Comparison of ENCODE assay signal across 22 cellular contexts in the genomic region with DNA sequence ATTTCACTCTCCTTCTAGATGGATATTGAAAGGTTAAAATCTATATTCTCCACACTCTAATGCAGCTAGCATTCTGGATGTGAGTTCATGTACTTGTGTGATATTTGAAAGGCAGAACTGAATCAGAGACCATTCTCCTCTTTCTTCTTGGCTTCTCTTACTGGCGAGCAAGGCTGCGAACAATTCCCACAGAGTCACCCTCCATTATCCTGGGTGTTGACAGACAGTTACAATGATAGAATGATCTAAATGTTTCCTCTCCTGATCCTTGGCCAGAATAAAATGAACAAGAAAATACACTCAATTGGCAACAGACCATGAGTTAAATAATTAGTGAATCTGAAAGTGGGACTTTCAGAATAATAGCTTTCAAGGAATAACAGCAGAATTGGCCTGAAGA.
DNase-seq lines count a peak whose midpoint lies in the region; ATAC-seq and TF ChIP-seq lines count a peak whose summit lies in the region.
"Had no signal": no experiment of that assay in that cellular context is flagged by ENCODE, and none has a peak within 500 bp of the region (broad histone marks: within the 10 kb centered on the region; RNA-seq: fewer than 3 reads in every experiment).

No MANE protein-coding gene starts in this region.

- ATAC-seq in SK-N-SH treated with all-trans-retinoic acid at 6 μM for 48 hours: no peak
- peak; percentile 73 to 80 for ATAC-seq in left cardiac atrium
- ATAC-seq in HG03108 (IDR thresholded peaks at IDR 0.05; ENCODE audit: unreplicated experiment): no peak

- in situ Hi-C loops in brain microvascular endothelial cell (cut with HindIII; ENCODE audit: low pct_ligation_motif_present, low sequenced_read_pairs): no loop called here

- intact Hi-C loops in left cardiac atrium (cut with DNase I): loop anchor here in 1 of 2 donors (2.0 to 10.0 kb wide), 4 partner anchors 93 to 721 kb away; a partner anchor contains a TSS

- peaks cover 0 to under 1% (median 0%) of the 10 kb centered on the region in 5 experiments for H3K9me3 Mint-ChIP-seq in brain
- H3K9me3 Mint-ChIP-seq in activated naive CD4-positive, alpha-beta T cell treated with anti-CD3 and anti-CD28 coated beads, Interleukin-2, amount 10 ng/mL, durations not matched to agents 7 days and 5 days: no peaks in the 10 kb centered on the region
- H3K9me3 Mint-ChIP-seq: CD8-positive, alpha-beta memory T cell; HFFc6 had no signal

- no peak overlapping the region for H3K9ac ChIP-seq in SK-N-SH

- H3K79me2 ChIP-seq in SK-N-SH (ENCODE audit: insufficient read depth): no peaks in the 10 kb centered on the region

- no peak overlapping the region for H3K4me3 Mint-ChIP-seq in brain
- no peak overlapping the region for H3K4me3 Mint-ChIP-seq in activated naive CD4-positive, alpha-beta T cell treated with anti-CD3 and anti-CD28 coated beads, Interleukin-2, amount 10 ng/mL, durations not matched to agents 7 days and 5 days
- H3K4me3 Mint-ChIP-seq: CD14-positive monocyte; CD8-positive, alpha-beta memory T cell; HFFc6 had no signal

- H3K27me3 Mint-ChIP-seq in brain: peaks cover 5% of the 10 kb centered on the region
- H3K27me3 Mint-ChIP-seq in activated naive CD4-positive, alpha-beta T cell treated with anti-CD3 and anti-CD28 coated beads, Interleukin-2, amount 10 ng/mL, durations not matched to agents 7 days and 5 days: peaks cover 12% of the 10 kb centered on the region

- H3K27ac Mint-ChIP-seq in brain: peak overlapping the region in 4 of 5 experiments; percentile 42 to 91 (median 60)
- no peak overlapping the region for H3K27ac Mint-ChIP-seq in activated naive CD4-positive, alpha-beta T cell treated with anti-CD3 and anti-CD28 coated beads, Interleukin-2, amount 10 ng/mL, durations not matched to agents 7 days and 5 days
- H3K27ac Mint-ChIP-seq: CD8-positive, alpha-beta memory T cell; HFFc6 had no signal

- no peaks in the 10 kb centered on the region for H3K4me1 ChIP-seq in SK-N-SH (ENCODE audit: control insufficient read depth in 1 of 2, insufficient read depth in 2 of 2, low read depth in 1 of 2, low read length in 1 of 2)
- H3K4me1 ChIP-seq: BE2C had no signal

- no peak for TF ChIP-seq EP300 in SK-N-SH (IDR thresholded peaks at IDR 0.05; ENCODE audit: borderline replicate concordance in 1 of 2, low read depth in 1 of 2, low read length in 1 of 2)

- CTCF ChIA-PET in SK-N-SH (lab: Yijun Ruan, JAX): interaction anchor here (0.6 to 1.6 kb wide), 3 partner anchors 10 to 588 kb away, joined by 3 to 8 read pairs (median 3); no protein-coding TSS in a partner anchor
- CTCF ChIA-PET in activated naive CD4-positive, alpha-beta T cell treated with anti-CD3 and anti-CD28 coated beads, Interleukin-2, amount 10 ng/mL, durations not matched to agents 7 days and 5 days (lab: Charles Lee): no interaction called here

- no peaks in the 10 kb centered on the region for H3K9me3 ChIP-seq in SK-N-SH
- H3K9me3 ChIP-seq: BE2C, HAP-1, MG63, SJSA1 had no signal

- no peak overlapping the region for H3K4me3 ChIP-seq in SK-N-SH (ENCODE audit: low read depth in 2 of 2, low read length in 1 of 2)
- H3K4me3 ChIP-seq in skeletal muscle cell (ENCODE audit: low read depth, low read length): no peak overlapping the region
- no peak overlapping the region for H3K4me3 ChIP-seq in brain microvascular endothelial cell (ENCODE audit: low read depth, low read length)
- H3K4me3 ChIP-seq: HAP-1, MG63, SJSA1 had no signal

- H3K36me3 Mint-ChIP-seq in brain: no peaks in the 10 kb centered on the region
- H3K36me3 Mint-ChIP-seq in activated naive CD4-positive, alpha-beta T cell treated with anti-CD3 and anti-CD28 coated beads, Interleukin-2, amount 10 ng/mL, durations not matched to agents 7 days and 5 days: no peaks in the 10 kb centered on the region
- H3K36me3 Mint-ChIP-seq: CD14-positive monocyte; CD8-positive, alpha-beta memory T cell had no signal

- H4K20me1 ChIP-seq in SK-N-SH (ENCODE audit: insufficient read depth): no peaks in the 10 kb centered on the region

- TF ChIP-seq RAD21 in SK-N-SH (IDR thresholded peaks at IDR 0.05; ENCODE audit: low read length): no peak

- H3K27ac ChIP-seq in SK-N-SH (ENCODE audit: low read depth in 2 of 2, low read length in 1 of 2) (no peak overlapping the region), brain microvascular endothelial cell (no peak overlapping the region)
- H3K27ac ChIP-seq: SJSA1 had no signal

- H3K36me3 ChIP-seq in SK-N-SH (replicated peaks in 1 of 2; ENCODE audit: control insufficient read depth in 1 of 2, insufficient read depth in 2 of 2, low read length in 1 of 2): no peaks in the 10 kb centered on the region
- no peaks in the 10 kb centered on the region for H3K36me3 ChIP-seq in brain microvascular endothelial cell (replicated peaks)
- H3K36me3 ChIP-seq: BE2C, HAP-1, MG63, SJSA1 had no signal

- H2AFZ ChIP-seq in SK-N-SH (ENCODE audit: low read depth): peak overlapping the region; percentile 32; the same call in 1 of the 2 replicates

- TF ChIP-seq CTCF in SK-N-SH (IDR thresholded peaks at IDR 0.05): no peak
- TF ChIP-seq CTCF in brain (conservative IDR thresholded peaks at IDR 0.05): no peak
- no peak for TF ChIP-seq CTCF in brain microvascular endothelial cell (IDR thresholded peaks at IDR 0.05; ENCODE audit: low read depth, low read length, missing control alignments)

- DNase-seq in SK-N-SH: no peak
- DNase-seq in left cardiac atrium: no peak
- DNase-seq in skeletal muscle cell (ENCODE audit: low read depth): peak; percentile 41
- DNase-seq in activated naive CD4-positive, alpha-beta T cell treated with anti-CD3 and anti-CD28 coated beads, Interleukin-2, amount 10 ng/mL, durations not matched to agents 7 days and 5 days: no peak
- no peak for DNase-seq in brain microvascular endothelial cell
- DNase-seq: 8988T; ACHN; BE2C; CD8-positive, alpha-beta memory T cell; DMS 273 treated with DMSO at 0.1 percent for 48 hours; DMS79; GOT3; HFFc6; MG63; NCI-H2081; PC-3 had no signal

- H3K4me1 Mint-ChIP-seq in brain: peaks cover 14% of the 10 kb centered on the region
- no peaks in the 10 kb centered on the region for H3K4me1 Mint-ChIP-seq in activated naive CD4-positive, alpha-beta T cell treated with anti-CD3 and anti-CD28 coated beads, Interleukin-2, amount 10 ng/mL, durations not matched to agents 7 days and 5 days
- H3K4me1 Mint-ChIP-seq: CD8-positive, alpha-beta memory T cell had no signal

- POLR2A ChIA-PET in SK-N-SH (lab: Yijun Ruan, JAX): no interaction called here

- H3K9me2 ChIP-seq in SK-N-SH: no peaks in the 10 kb centered on the region

- no peaks in the 10 kb centered on the region for H3F3A ChIP-seq in SK-N-SH (replicated peaks; ENCODE audit: insufficient read depth)

- 95% methylated on average over 2 of the region's 2 CpGs for WGBS in SK-N-SH (ENCODE audit: low lambda C conversion rate)

- H3K27me3 ChIP-seq in SK-N-SH (ENCODE audit: insufficient read depth) (no peaks in the 10 kb centered on the region), brain microvascular endothelial cell (replicated peaks) (no peaks in the 10 kb centered on the region)
- H3K27me3 ChIP-seq: BE2C, MG63, SJSA1 had no signal

- no peak overlapping the region for H3K4me2 ChIP-seq in SK-N-SH

TF ChIP-seq in SK-N-SH, 30 proteins besides CTCF, POLR2A, EP300 and RAD21 (continues in another document):
- TF ChIP-seq, protein P1, sequence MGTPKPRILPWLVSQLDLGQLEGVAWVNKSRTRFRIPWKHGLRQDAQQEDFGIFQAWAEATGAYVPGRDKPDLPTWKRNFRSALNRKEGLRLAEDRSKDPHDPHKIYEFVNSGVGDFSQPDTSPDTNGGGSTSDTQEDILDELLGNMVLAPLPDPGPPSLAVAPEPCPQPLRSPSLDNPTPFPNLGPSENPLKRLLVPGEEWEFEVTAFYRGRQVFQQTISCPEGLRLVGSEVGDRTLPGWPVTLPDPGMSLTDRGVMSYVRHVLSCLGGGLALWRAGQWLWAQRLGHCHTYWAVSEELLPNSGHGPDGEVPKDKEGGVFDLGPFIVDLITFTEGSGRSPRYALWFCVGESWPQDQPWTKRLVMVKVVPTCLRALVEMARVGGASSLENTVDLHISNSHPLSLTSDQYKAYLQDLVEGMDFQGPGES (IDR thresholded peaks at IDR 0.05; ENCODE audit: low read depth, low read length): no peak
- TF ChIP-seq TCF12 (IDR thresholded peaks at IDR 0.05) (no peak), FOSL2 (IDR thresholded peaks at IDR 0.05; ENCODE audit: borderline replicate concordance, low read depth) (no peak), GABPA (IDR thresholded peaks at IDR 0.05; ENCODE audit: low read depth) (no peak), CHD2 (IDR thresholded peaks at IDR 0.05; ENCODE audit: low read length, partially characterized antibody) (no peak)

TF ChIP-seq in SK-N-SH treated with all-trans-retinoic acid at 6 μM for 48 hours, 23 proteins besides CTCF, POLR2A, EP300 and RAD21 (continues in another document):
- TF ChIP-seq BACH2 (CRISPR knock-in tag; IDR thresholded peaks at IDR 0.05; ENCODE audit: borderline replicate concordance) (no peak), ZNF8 (CRISPR knock-in tag; IDR thresholded peaks at IDR 0.05) (no peak), GLIS3 (CRISPR knock-in tag; IDR thresholded peaks at IDR 0.05) (no peak), TCF4 (CRISPR knock-in tag; IDR thresholded peaks at IDR 0.05; ENCODE audit: borderline replicate concordance) (no peak), ARNTL (CRISPR knock-in tag; IDR thresholded peaks at IDR 0.05; ENCODE audit: borderline replicate concordance, low read depth) (no peak)
- TF ChIP-seq, protein P2, sequence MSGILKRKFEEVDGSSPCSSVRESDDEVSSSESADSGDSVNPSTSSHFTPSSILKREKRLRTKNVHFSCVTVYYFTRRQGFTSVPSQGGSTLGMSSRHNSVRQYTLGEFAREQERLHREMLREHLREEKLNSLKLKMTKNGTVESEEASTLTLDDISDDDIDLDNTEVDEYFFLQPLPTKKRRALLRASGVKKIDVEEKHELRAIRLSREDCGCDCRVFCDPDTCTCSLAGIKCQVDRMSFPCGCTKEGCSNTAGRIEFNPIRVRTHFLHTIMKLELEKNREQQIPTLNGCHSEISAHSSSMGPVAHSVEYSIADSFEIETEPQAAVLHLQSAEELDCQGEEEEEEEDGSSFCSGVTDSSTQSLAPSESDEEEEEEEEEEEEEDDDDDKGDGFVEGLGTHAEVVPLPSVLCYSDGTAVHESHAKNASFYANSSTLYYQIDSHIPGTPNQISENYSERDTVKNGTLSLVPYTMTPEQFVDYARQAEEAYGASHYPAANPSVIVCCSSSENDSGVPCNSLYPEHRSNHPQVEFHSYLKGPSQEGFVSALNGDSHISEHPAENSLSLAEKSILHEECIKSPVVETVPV (CRISPR knock-in tag; IDR thresholded peaks at IDR 0.05): no peak
- TF ChIP-seq, protein P3, sequence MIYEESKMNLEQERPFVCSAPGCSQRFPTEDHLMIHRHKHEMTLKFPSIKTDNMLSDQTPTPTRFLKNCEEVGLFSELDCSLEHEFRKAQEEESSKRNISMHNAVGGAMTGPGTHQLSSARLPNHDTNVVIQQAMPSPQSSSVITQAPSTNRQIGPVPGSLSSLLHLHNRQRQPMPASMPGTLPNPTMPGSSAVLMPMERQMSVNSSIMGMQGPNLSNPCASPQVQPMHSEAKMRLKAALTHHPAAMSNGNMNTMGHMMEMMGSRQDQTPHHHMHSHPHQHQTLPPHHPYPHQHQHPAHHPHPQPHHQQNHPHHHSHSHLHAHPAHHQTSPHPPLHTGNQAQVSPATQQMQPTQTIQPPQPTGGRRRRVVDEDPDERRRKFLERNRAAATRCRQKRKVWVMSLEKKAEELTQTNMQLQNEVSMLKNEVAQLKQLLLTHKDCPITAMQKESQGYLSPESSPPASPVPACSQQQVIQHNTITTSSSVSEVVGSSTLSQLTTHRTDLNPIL (CRISPR knock-in tag; IDR thresholded peaks at IDR 0.05; ENCODE audit: low read depth): no peak

Comparison
In these comparisons a context has a peak if more than half of its experiments do, and no peak if none do; other contexts are left out.
1. ATAC-seq: peak in left cardiac atrium (2 of 2); none in SK-N-SH treated with all-trans-retinoic acid at 6 μM for 48 hours (single experiment) and HG03108 (single experiment).